22 cellular contexts compared by ENCODE assay signal in the genomic region with DNA sequence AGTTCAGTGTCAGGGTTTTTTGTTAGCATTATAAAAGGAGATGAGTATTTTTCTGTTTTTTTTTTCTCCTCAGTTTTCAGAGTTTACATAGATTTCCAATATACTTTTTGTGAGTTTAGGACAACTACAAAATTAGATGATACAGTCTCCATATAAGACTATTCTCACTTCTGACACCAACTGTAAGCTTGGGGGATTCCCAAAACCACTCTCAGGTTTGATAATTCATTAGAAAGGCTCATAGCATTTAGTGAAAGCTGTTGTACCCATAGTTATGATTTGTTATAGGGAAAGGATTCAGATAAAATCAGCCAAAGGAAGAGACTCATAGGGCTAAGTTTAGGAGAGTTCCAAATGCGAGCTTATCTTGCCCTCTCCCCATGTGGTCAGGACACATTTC.
"Had no signal": no experiment of that assay in that cellular context is flagged by ENCODE, and none has a peak within 500 bp of the region (broad histone marks: within the 10 kb centered on the region; RNA-seq: fewer than 3 reads in every experiment).

No MANE protein-coding gene starts in this region.

- H3K27ac Mint-ChIP-seq: activated B cell treated with CpG ODN at 0.5 μM for 24 hours; activated CD4-positive, alpha-beta memory T cell treated with anti-CD3 and anti-CD28 coated beads for 36 hours; activated CD8-positive, alpha-beta memory T cell treated with anti-CD3 and anti-CD28 coated beads, Interleukin-2, amount 10 ng/mL, durations not matched to agents 7 days and 5 days; nephron; stimulated activated effector memory CD8-positive, alpha-beta T cell treated with anti-CD3 and anti-CD28 coated beads, Interleukin-12 subunit alpha, Interleukin-12 subunit beta, amount 100 ng/mL, for 72 hours; T-helper 1 cell treated with Interleukin-12 subunit alpha and Interleukin-12 subunit beta and Interleukin-4 antibody, amounts not matched to agents 30 μg/mL and 1 μg/mL, for 36 hours had no signal

- H3K27me3 ChIP-seq: cardiac muscle cell, left lung, right lobe of liver, stomach, suprapubic skin, tibial nerve had no signal

- ATAC-seq: activated CD4-positive, alpha-beta T cell treated with anti-CD3 and anti-CD28 coated beads for 36 hours; activated CD8-positive, alpha-beta memory T cell treated with anti-CD3 and anti-CD28 coated beads, Interleukin-2, amount 10 ng/mL, durations not matched to agents 7 days and 5 days; left lung; right lobe of liver; stimulated activated effector memory CD8-positive, alpha-beta T cell treated with anti-CD3 and anti-CD28 coated beads, Interleukin-12 subunit alpha, Interleukin-12 subunit beta, amount 100 ng/mL, for 72 hours had no signal

- H3K4me1 ChIP-seq: parathyroid adenoma, suprapubic skin had no signal

- H3K4me3 ChIP-seq: cardiac muscle cell, left lung, right lobe of liver, skin epidermis, stomach, suprapubic skin, tibial nerve had no signal

- H3K27ac ChIP-seq: cardiac muscle cell, epithelial cell of prostate, left lung, parathyroid adenoma, right lobe of liver, skin epidermis, stomach, suprapubic skin, tibial nerve had no signal

- H3K27me3 Mint-ChIP-seq: activated B cell treated with CpG ODN at 0.5 μM for 24 hours; activated CD4-positive, alpha-beta memory T cell treated with anti-CD3 and anti-CD28 coated beads for 36 hours; activated CD4-positive, alpha-beta T cell treated with anti-CD3 and anti-CD28 coated beads for 36 hours; activated CD8-positive, alpha-beta memory T cell treated with anti-CD3 and anti-CD28 coated beads, Interleukin-2, amount 10 ng/mL, durations not matched to agents 7 days and 5 days had no signal

- H3K4me3 Mint-ChIP-seq: activated B cell treated with CpG ODN at 0.5 μM for 24 hours; activated CD4-positive, alpha-beta memory T cell treated with anti-CD3 and anti-CD28 coated beads for 36 hours; activated CD4-positive, alpha-beta T cell treated with anti-CD3 and anti-CD28 coated beads for 36 hours; activated CD8-positive, alpha-beta memory T cell treated with anti-CD3 and anti-CD28 coated beads, Interleukin-2, amount 10 ng/mL, durations not matched to agents 7 days and 5 days; nephron; stimulated activated effector memory CD8-positive, alpha-beta T cell treated with anti-CD3 and anti-CD28 coated beads, Interleukin-12 subunit alpha, Interleukin-12 subunit beta, amount 100 ng/mL, for 72 hours; T-helper 1 cell treated with Interleukin-12 subunit alpha and Interleukin-12 subunit beta and Interleukin-4 antibody, amounts not matched to agents 30 μg/mL and 1 μg/mL, for 36 hours had no signal

- H3K9me3 Mint-ChIP-seq: activated B cell treated with CpG ODN at 0.5 μM for 24 hours; nephron; stimulated activated effector memory CD8-positive, alpha-beta T cell treated with anti-CD3 and anti-CD28 coated beads, Interleukin-12 subunit alpha, Interleukin-12 subunit beta, amount 100 ng/mL, for 72 hours had no signal

- H3K36me3 ChIP-seq: cardiac muscle cell had no signal

- DNase-seq: activated B cell treated with CpG ODN at 0.5 μM for 24 hours; activated CD4-positive, alpha-beta memory T cell treated with anti-CD3 and anti-CD28 coated beads for 36 hours; activated CD4-positive, alpha-beta T cell treated with anti-CD3 and anti-CD28 coated beads for 36 hours; activated CD8-positive, alpha-beta memory T cell treated with anti-CD3 and anti-CD28 coated beads, Interleukin-2, amount 10 ng/mL, durations not matched to agents 7 days and 5 days; activated naive CD4-positive, alpha-beta T cell treated with Interleukin-2 at 50 U/mL for 16 hours; cortex of kidney; kidney; left lung; mammary epithelial cell; midbrain; right lobe of liver; stimulated activated CD4-positive, alpha-beta T cell treated with anti-CD3 and anti-CD28 coated beads, Interleukin-2, amount 100 ng/mL, for 24 hours; stomach had no signal

- H3K9me3 ChIP-seq: left lung, right lobe of liver, stomach, suprapubic skin, tibial nerve had no signal

- H2AFZ ChIP-seq: parathyroid adenoma had no signal

- H3K9ac ChIP-seq: parathyroid adenoma had no signal
